Comparison of ENCODE assay signal across 1 cellular context in genomic region chr12:106773945-106774807, GRCh38.
TF ChIP-seq lines count a peak whose summit lies in the region.

RIC8B (plus strand) TSS chr12:106774682; CDS start chr12:106774746, 64 bp downstream.

TF ChIP-seq in K562, 482 proteins besides CTCF, POLR2A, EP300 and RAD21 (continued from another document and continues in another):
- TF ChIP-seq, protein P1, sequence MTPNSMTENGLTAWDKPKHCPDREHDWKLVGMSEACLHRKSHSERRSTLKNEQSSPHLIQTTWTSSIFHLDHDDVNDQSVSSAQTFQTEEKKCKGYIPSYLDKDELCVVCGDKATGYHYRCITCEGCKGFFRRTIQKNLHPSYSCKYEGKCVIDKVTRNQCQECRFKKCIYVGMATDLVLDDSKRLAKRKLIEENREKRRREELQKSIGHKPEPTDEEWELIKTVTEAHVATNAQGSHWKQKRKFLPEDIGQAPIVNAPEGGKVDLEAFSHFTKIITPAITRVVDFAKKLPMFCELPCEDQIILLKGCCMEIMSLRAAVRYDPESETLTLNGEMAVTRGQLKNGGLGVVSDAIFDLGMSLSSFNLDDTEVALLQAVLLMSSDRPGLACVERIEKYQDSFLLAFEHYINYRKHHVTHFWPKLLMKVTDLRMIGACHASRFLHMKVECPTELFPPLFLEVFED (CRISPR knock-in tag; conservative IDR thresholded peaks at IDR 0.05), result no peak
- TF ChIP-seq POU5F1 (IDR thresholded peaks at IDR 0.05; ENCODE audit: borderline replicate concordance, low read depth, low read length, partially characterized antibody) (peak; percentile 83), STAT5B (CRISPR knock-in tag; IDR thresholded peaks at IDR 0.05) (no peak), ATF4 (CRISPR knock-in tag; IDR thresholded peaks at IDR 0.05) (no peak), ZNF217 (CRISPR knock-in tag; IDR thresholded peaks at IDR 0.05) (no peak), LARP7 (IDR thresholded peaks at IDR 0.05) (no peak), ZNF79 (CRISPR knock-in tag; IDR thresholded peaks at IDR 0.05; ENCODE audit: low read depth) (no peak), SP2 (IDR thresholded peaks at IDR 0.05; ENCODE audit: extremely low read depth, low read depth, low read length, poor library complexity, severe bottlenecking) (no peak), POLR2G (IDR thresholded peaks at IDR 0.05; ENCODE audit: low read depth, low read length) (peak; percentile 92), ETV6 (IDR thresholded peaks at IDR 0.05; ENCODE audit: borderline replicate concordance in 1 of 2, low read depth in 2 of 2, low read length in 1 of 2) (no peak), ETV6 (CRISPR knock-in tag; IDR thresholded peaks at IDR 0.05; ENCODE audit: borderline replicate concordance) (no peak), SRSF3 (IDR thresholded peaks at IDR 0.05; ENCODE audit: insufficient read depth, low read length) (no peak), OTX1 (CRISPR knock-in tag; IDR thresholded peaks at IDR 0.05) (0 out of 2 replicates have a peak, but pooled peaks have one; percentile 48), BHLHE40 (IDR thresholded peaks at IDR 0.05; ENCODE audit: low read length) (peak; percentile 20; the same call in 1 of the 2 replicates), SMARCA4 (IDR thresholded peaks at IDR 0.05) (no peak), ZNF780A (CRISPR knock-in tag; IDR thresholded peaks at IDR 0.05) (no peak), ZBTB26 (CRISPR knock-in tag; IDR thresholded peaks at IDR 0.05) (0 out of 2 replicates have a peak, but pooled peaks have one; percentile 40), RBM25 (IDR thresholded peaks at IDR 0.05; ENCODE audit: low read depth, low read length, severe bottlenecking) (peak; percentile 40), RBFOX2 (IDR thresholded peaks at IDR 0.05; ENCODE audit: low read depth, low read length) (peak; percentile 91), ASH1L (IDR thresholded peaks at IDR 0.05; ENCODE audit: borderline replicate concordance, low read depth, partially characterized antibody) (no peak), CCNT2 (IDR thresholded peaks at IDR 0.05; ENCODE audit: borderline replicate concordance, extremely low read depth, insufficient read length, low read depth, low read length) (peak; percentile 36), TAF1 (IDR thresholded peaks at IDR 0.05; ENCODE audit: control insufficient read depth, extremely low read depth, insufficient read depth, low read length, severe bottlenecking) (no peak), ZNF263 (CRISPR knock-in tag; IDR thresholded peaks at IDR 0.05; ENCODE audit: borderline replicate concordance) (no peak), RBM17 (IDR thresholded peaks at IDR 0.05; ENCODE audit: borderline replicate concordance, low read depth, low read length) (no peak), ZNF274 (IDR thresholded peaks at IDR 0.05; ENCODE audit: borderline replicate concordance, low read depth, low read length) (no peak), CEBPZ (IDR thresholded peaks at IDR 0.05; ENCODE audit: borderline replicate concordance, low read depth, low read length) (no peak), E2F1 (CRISPR knock-in tag; IDR thresholded peaks at IDR 0.05) (peak; percentile 97), ZNF584 (CRISPR knock-in tag; IDR thresholded peaks at IDR 0.05; ENCODE audit: low read depth) (0 out of 2 replicates have a peak, but pooled peaks have one; percentile 18), STAT5A (IDR thresholded peaks at IDR 0.05; ENCODE audit: borderline replicate concordance, low read length) (no peak; the same call in 1 of the 2 replicates), MYC (IDR thresholded peaks at IDR 0.05; ENCODE audit: low read depth, low read length) (peak; percentile 47), MYC (CRISPR knock-in tag; IDR thresholded peaks at IDR 0.05; ENCODE audit: borderline replicate concordance, low read depth) (no peak), L3MBTL2 (IDR thresholded peaks at IDR 0.05) (peak; percentile 94), KAT8 (IDR thresholded peaks at IDR 0.05; ENCODE audit: low read depth) (no peak), RCOR1 (IDR thresholded peaks at IDR 0.05; ENCODE audit: borderline replicate concordance in 1 of 2, low read depth in 2 of 2, low read length in 2 of 2) (peak in 1 of 2 experiments; percentile 52; a peak in 1 of 4 replicates), BRCA1 (IDR thresholded peaks at IDR 0.05) (no peak), BRCA1 (CRISPR knock-in tag; IDR thresholded peaks at IDR 0.05) (no peak), NCOA1 (IDR thresholded peaks at IDR 0.05; ENCODE audit: low read depth) (no peak), TCF3 (CRISPR knock-in tag; IDR thresholded peaks at IDR 0.05) (0 out of 2 replicates have a peak, but pooled peaks have one; percentile 28), ZNF408 (CRISPR knock-in tag; IDR thresholded peaks at IDR 0.05; ENCODE audit: low read depth) (no peak), USF2 (CRISPR knock-in tag; IDR thresholded peaks at IDR 0.05) (no peak)
- TF ChIP-seq, protein P2, sequence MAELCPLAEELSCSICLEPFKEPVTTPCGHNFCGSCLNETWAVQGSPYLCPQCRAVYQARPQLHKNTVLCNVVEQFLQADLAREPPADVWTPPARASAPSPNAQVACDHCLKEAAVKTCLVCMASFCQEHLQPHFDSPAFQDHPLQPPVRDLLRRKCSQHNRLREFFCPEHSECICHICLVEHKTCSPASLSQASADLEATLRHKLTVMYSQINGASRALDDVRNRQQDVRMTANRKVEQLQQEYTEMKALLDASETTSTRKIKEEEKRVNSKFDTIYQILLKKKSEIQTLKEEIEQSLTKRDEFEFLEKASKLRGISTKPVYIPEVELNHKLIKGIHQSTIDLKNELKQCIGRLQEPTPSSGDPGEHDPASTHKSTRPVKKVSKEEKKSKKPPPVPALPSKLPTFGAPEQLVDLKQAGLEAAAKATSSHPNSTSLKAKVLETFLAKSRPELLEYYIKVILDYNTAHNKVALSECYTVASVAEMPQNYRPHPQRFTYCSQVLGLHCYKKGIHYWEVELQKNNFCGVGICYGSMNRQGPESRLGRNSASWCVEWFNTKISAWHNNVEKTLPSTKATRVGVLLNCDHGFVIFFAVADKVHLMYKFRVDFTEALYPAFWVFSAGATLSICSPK (IDR thresholded peaks at IDR 0.05; ENCODE audit: borderline replicate concordance), result no peak
- TF ChIP-seq, protein P3, sequence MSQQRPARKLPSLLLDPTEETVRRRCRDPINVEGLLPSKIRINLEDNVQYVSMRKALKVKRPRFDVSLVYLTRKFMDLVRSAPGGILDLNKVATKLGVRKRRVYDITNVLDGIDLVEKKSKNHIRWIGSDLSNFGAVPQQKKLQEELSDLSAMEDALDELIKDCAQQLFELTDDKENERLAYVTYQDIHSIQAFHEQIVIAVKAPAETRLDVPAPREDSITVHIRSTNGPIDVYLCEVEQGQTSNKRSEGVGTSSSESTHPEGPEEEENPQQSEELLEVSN (IDR thresholded peaks at IDR 0.05; ENCODE audit: borderline replicate concordance in 1 of 2, extremely low read depth in 1 of 2, insufficient read depth in 1 of 2, insufficient read length in 1 of 2, low read depth in 1 of 2, low read length in 1 of 2, poor library complexity in 1 of 2, severe bottlenecking in 1 of 2), result peak; percentile 53 to 75
- TF ChIP-seq, protein P4, sequence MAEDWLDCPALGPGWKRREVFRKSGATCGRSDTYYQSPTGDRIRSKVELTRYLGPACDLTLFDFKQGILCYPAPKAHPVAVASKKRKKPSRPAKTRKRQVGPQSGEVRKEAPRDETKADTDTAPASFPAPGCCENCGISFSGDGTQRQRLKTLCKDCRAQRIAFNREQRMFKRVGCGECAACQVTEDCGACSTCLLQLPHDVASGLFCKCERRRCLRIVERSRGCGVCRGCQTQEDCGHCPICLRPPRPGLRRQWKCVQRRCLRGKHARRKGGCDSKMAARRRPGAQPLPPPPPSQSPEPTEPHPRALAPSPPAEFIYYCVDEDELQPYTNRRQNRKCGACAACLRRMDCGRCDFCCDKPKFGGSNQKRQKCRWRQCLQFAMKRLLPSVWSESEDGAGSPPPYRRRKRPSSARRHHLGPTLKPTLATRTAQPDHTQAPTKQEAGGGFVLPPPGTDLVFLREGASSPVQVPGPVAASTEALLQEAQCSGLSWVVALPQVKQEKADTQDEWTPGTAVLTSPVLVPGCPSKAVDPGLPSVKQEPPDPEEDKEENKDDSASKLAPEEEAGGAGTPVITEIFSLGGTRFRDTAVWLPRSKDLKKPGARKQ (CRISPR knock-in tag; IDR thresholded peaks at IDR 0.05), result no peak
- TF ChIP-seq, protein P5, sequence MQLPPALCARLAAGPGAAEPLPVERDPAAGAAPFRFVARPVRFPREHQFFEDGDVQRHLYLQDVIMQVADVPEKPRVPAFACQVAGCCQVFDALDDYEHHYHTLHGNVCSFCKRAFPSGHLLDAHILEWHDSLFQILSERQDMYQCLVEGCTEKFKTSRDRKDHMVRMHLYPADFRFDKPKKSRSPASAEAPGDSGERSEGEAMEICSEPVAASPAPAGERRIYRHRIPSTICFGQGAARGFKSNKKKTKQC (CRISPR knock-in tag; IDR thresholded peaks at IDR 0.05), result peak; percentile 69; the same call in 1 of the 2 replicates
- TF ChIP-seq, protein P6, sequence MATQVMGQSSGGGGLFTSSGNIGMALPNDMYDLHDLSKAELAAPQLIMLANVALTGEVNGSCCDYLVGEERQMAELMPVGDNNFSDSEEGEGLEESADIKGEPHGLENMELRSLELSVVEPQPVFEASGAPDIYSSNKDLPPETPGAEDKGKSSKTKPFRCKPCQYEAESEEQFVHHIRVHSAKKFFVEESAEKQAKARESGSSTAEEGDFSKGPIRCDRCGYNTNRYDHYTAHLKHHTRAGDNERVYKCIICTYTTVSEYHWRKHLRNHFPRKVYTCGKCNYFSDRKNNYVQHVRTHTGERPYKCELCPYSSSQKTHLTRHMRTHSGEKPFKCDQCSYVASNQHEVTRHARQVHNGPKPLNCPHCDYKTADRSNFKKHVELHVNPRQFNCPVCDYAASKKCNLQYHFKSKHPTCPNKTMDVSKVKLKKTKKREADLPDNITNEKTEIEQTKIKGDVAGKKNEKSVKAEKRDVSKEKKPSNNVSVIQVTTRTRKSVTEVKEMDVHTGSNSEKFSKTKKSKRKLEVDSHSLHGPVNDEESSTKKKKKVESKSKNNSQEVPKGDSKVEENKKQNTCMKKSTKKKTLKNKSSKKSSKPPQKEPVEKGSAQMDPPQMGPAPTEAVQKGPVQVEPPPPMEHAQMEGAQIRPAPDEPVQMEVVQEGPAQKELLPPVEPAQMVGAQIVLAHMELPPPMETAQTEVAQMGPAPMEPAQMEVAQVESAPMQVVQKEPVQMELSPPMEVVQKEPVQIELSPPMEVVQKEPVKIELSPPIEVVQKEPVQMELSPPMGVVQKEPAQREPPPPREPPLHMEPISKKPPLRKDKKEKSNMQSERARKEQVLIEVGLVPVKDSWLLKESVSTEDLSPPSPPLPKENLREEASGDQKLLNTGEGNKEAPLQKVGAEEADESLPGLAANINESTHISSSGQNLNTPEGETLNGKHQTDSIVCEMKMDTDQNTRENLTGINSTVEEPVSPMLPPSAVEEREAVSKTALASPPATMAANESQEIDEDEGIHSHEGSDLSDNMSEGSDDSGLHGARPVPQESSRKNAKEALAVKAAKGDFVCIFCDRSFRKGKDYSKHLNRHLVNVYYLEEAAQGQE (CRISPR knock-in tag; IDR thresholded peaks at IDR 0.05; ENCODE audit: low read depth), result no peak
